Comparison of ENCODE assay signal across 9 cellular contexts in genomic region chr12:32569256-32569655, GRCh38.
DNase-seq lines count a peak whose midpoint lies in the region; ATAC-seq lines count a peak whose summit lies in the region.
"Had no signal": no experiment of that assay in that cellular context is flagged by ENCODE, and none has a peak within 500 bp of the region (broad histone marks: within the 10 kb centered on the region; RNA-seq: fewer than 3 reads in every experiment).

No MANE protein-coding gene starts in this region.

- H3K27ac ChIP-seq in angular gyrus (ENCODE audit: low read depth, low read length) (peak overlapping the region; percentile 29), layer of hippocampus (ENCODE audit: low read depth, low read length) (peak overlapping the region; percentile 38)

- no peaks in the 10 kb centered on the region for H3K27me3 ChIP-seq in layer of hippocampus (ENCODE audit: control insufficient read depth, insufficient read depth, low read length)

- no peak for ATAC-seq in GM21786 (IDR thresholded peaks at IDR 0.05; ENCODE audit: unreplicated experiment)

- DNase-seq in NCI-H446 treated with DMSO at 0.1 percent for 48 hours (lab: John Stamatoyannopoulos, UW) = peak; percentile 24
- peak; percentile 49 for DNase-seq in smooth muscle cell of the brain vasculature (ENCODE audit: low read depth, low spot score)
- DNase-seq in NCI-H1436 (lab: John Stamatoyannopoulos, UW) = no peak
- DNase-seq in activated CD4-positive, alpha-beta T cell treated with anti-CD3 and anti-CD28 coated beads for 48 hours = no peak
- DNase-seq: CD4-positive, CD25-positive, alpha-beta regulatory T cell; NCI-H774 had no signal

Comparison
In these comparisons a context has a peak if more than half of its experiments do, and no peak if none do; other contexts are left out.
1. DNase-seq: peak in NCI-H446 treated with DMSO at 0.1 percent for 48 hours (single experiment) and smooth muscle cell of the brain vasculature (single experiment); none in NCI-H1436 (single experiment) and activated CD4-positive, alpha-beta T cell treated with anti-CD3 and anti-CD28 coated beads for 48 hours (single experiment).